1 cellular context compared by ENCODE assay signal in the genomic region with DNA sequence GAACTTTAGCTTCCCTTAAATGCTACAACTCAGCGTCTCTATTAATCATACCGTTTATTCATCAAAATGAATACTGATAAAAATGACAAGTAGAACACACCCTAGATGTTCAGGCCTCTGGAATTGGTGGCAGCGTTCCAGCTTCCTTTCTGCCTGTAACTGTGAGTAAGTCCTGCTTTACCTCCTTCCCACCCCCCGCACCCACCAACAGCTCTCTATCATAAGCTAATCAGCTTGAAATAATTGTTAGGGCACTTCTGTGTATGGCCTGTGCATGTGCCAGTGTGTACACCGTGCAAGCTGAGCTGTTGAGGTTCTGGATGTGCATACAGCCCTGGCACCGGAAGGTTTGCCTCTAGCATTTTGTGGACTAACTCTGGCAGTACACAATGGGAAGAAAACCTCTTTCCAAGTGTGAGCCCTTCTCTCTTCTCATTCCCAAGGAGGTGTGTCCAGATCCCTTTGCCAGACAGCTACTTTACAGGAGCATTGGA.
TF ChIP-seq lines count a peak whose summit lies in the region.

No MANE protein-coding gene starts in this region.

TF ChIP-seq in GM23338, 12 proteins besides CTCF, POLR2A, EP300 and RAD21 (continued from another document):
- TF ChIP-seq, protein P1, sequence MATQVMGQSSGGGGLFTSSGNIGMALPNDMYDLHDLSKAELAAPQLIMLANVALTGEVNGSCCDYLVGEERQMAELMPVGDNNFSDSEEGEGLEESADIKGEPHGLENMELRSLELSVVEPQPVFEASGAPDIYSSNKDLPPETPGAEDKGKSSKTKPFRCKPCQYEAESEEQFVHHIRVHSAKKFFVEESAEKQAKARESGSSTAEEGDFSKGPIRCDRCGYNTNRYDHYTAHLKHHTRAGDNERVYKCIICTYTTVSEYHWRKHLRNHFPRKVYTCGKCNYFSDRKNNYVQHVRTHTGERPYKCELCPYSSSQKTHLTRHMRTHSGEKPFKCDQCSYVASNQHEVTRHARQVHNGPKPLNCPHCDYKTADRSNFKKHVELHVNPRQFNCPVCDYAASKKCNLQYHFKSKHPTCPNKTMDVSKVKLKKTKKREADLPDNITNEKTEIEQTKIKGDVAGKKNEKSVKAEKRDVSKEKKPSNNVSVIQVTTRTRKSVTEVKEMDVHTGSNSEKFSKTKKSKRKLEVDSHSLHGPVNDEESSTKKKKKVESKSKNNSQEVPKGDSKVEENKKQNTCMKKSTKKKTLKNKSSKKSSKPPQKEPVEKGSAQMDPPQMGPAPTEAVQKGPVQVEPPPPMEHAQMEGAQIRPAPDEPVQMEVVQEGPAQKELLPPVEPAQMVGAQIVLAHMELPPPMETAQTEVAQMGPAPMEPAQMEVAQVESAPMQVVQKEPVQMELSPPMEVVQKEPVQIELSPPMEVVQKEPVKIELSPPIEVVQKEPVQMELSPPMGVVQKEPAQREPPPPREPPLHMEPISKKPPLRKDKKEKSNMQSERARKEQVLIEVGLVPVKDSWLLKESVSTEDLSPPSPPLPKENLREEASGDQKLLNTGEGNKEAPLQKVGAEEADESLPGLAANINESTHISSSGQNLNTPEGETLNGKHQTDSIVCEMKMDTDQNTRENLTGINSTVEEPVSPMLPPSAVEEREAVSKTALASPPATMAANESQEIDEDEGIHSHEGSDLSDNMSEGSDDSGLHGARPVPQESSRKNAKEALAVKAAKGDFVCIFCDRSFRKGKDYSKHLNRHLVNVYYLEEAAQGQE (IDR thresholded peaks at IDR 0.05; ENCODE audit: unreplicated experiment) = no peak
- TF ChIP-seq NANOG (IDR thresholded peaks at IDR 0.05; ENCODE audit: borderline replicate concordance) (no peak), STAT1 (IDR thresholded peaks at IDR 0.05; ENCODE audit: unreplicated experiment) (no peak), CREB1 (CRISPR knock-in tag; IDR thresholded peaks at IDR 0.05; ENCODE audit: low read depth) (no peak), JUNB (IDR thresholded peaks at IDR 0.05; ENCODE audit: unreplicated experiment) (no peak)
